Comparison of ENCODE assay signal across 9 cellular contexts in the genomic region with DNA sequence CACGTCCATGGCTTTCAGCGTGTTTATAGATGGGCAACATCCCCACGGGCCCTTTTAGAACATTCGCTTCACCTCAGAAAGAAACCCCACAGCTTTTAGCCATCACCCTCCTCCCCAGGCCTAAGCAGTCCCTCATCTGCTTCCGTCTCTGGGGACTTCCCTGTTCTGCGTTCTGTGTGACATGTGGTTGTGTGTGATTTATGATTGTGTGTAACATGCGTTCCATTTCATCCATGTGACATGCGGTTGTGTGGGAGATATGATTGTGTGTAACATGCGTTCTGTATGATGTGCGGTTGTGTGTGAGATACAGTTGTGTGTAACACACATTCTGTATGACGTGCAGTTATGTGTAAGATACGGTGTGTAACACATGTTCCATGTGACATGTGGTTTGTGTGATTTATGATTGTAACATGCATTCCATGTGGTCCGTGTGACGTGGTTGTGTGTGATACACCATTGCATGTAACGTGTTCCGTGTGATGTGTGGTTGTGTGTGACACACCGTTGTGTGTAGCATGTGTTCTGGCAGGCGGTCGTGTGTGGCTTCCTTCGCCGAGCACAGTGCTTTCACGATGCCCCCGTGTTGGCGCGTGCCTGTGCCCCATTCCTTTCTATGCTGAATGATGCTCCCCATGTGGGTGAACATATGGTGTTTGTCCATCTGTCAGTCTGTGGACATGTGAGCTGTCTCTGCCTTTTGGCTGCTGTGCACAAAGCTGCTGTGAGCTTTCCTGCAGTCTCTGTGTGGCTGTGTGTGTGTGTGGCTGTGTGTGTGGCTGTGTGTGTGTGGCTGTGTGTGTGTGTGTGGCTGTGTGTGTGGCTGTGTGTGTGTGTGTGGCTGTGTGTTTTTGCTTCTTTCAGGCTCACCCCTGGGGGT. TPM values are rescaled to one million over a fixed set of nuclear protein-coding genes. Genes with fewer than 3 reads are reported as not detected.
DNase-seq lines count a peak whose midpoint lies in the region; ATAC-seq and TF ChIP-seq lines count a peak whose summit lies in the region.
"Had no signal": no experiment of that assay in that cellular context is flagged by ENCODE, and none has a peak within 500 bp of the region (broad histone marks: within the 10 kb centered on the region; RNA-seq: fewer than 3 reads in every experiment).

No MANE protein-coding gene starts in this region.

- no peaks in the 10 kb centered on the region for H3K36me3 Mint-ChIP-seq in brain
- no peaks in the 10 kb centered on the region for H3K36me3 Mint-ChIP-seq in progenitor cell of endocrine pancreas (ENCODE audit: insufficient read depth)
- H3K36me3 Mint-ChIP-seq in endodermal cell (ENCODE audit: low read depth): no peaks in the 10 kb centered on the region

- peaks cover 18% of the 10 kb centered on the region for H3K4me1 ChIP-seq in mammary epithelial cell (ENCODE audit: insufficient read depth, low read length)
- peaks cover 21% of the 10 kb centered on the region for H3K4me1 ChIP-seq in effector memory CD4-positive, alpha-beta T cell (ENCODE audit: control insufficient read depth, insufficient read depth, low read length, poor library complexity, severe bottlenecking)
- peaks cover 11% of the 10 kb centered on the region for H3K4me1 ChIP-seq in endodermal cell (ENCODE audit: control insufficient read depth, insufficient read depth, low read length)

- no peak overlapping the region for H3K9ac ChIP-seq in mammary epithelial cell (ENCODE audit: insufficient read depth, low read length)
- H3K9ac ChIP-seq in endodermal cell (ENCODE audit: extremely low read depth, low read length, poor library complexity, severe bottlenecking): no peak overlapping the region

- WGBS in mammary epithelial cell (ENCODE audit: low coverage, missing lambda C conversion rate): 95% methylated on average over 25 of the region's 25 CpGs
- 93 to 95% methylated on average over 16 to 25 of the region's 25 CpGs for WGBS in endodermal cell (ENCODE audit: insufficient coverage in 1 of 2, insufficient read length in 1 of 2), 2 experiments

- CTCF ChIA-PET in mammary epithelial cell (lab: Charles Lee; ENCODE audit: low non-redundant PET): no interaction called here

- H3K27ac ChIP-seq in mammary epithelial cell (ENCODE audit: insufficient read depth, low read depth, low read length): no peak overlapping the region
- H3K27ac ChIP-seq in effector memory CD4-positive, alpha-beta T cell (ENCODE audit: insufficient read depth, low read length, poor library complexity, severe bottlenecking): no peak overlapping the region
- no peak overlapping the region for H3K27ac ChIP-seq in endodermal cell (ENCODE audit: low read depth, low read length)

- dilution Hi-C loops in mammary epithelial cell (cut with HindIII; ENCODE audit: low sequenced_read_pairs): no loop called here

- H3K4me3 Mint-ChIP-seq in brain (peak overlapping the region; percentile 21 to 63 (median 46)), progenitor cell of endocrine pancreas (ENCODE audit: low read depth) (no peak overlapping the region), endodermal cell (no peak overlapping the region)

- DNase-seq in NAMALWA (ENCODE audit: low spot score) (peak; percentile 87), progenitor cell of endocrine pancreas (ENCODE audit: low spot score, unreplicated experiment) (no peak), mammary epithelial cell (no peak), HPDE6-E6E7 (ENCODE audit: extremely low spot score) (no peak), endodermal cell (no peak)
- no peak for DNase-seq in effector memory CD4-positive, alpha-beta T cell

- H3K9me3 Mint-ChIP-seq in brain: no peaks in the 10 kb centered on the region
- H3K9me3 Mint-ChIP-seq in progenitor cell of endocrine pancreas (ENCODE audit: low read depth): no peaks in the 10 kb centered on the region
- no peaks in the 10 kb centered on the region for H3K9me3 Mint-ChIP-seq in endodermal cell

- no peaks in the 10 kb centered on the region for H3K27me3 ChIP-seq in mammary epithelial cell (ENCODE audit: insufficient read depth, low read length)
- no peaks in the 10 kb centered on the region for H3K27me3 ChIP-seq in effector memory CD4-positive, alpha-beta T cell (replicated peaks; ENCODE audit: control insufficient read depth, insufficient read depth, low read length, poor library complexity, severe bottlenecking)
- H3K27me3 ChIP-seq in endodermal cell (ENCODE audit: control insufficient read depth, insufficient read depth, low read length, poor library complexity, severe bottlenecking): no peaks in the 10 kb centered on the region

- no peaks in the 10 kb centered on the region for H4K20me1 ChIP-seq in mammary epithelial cell (ENCODE audit: insufficient read depth, low read length)

- no peak overlapping the region for H2AFZ ChIP-seq in mammary epithelial cell (ENCODE audit: low read depth, low read length)

- peak; percentile 34 for ATAC-seq in GM18519 (IDR thresholded peaks at IDR 0.05; ENCODE audit: low FRiP score, unreplicated experiment)
- ATAC-seq: left lobe of liver had no signal

- no TSS peak for BruUV-seq in mammary epithelial cell (replicated peaks; lab: Mats Ljungman, UMichigan)

- no peaks in the 10 kb centered on the region for H3K27me3 Mint-ChIP-seq in brain
- H3K27me3 Mint-ChIP-seq in progenitor cell of endocrine pancreas: no peaks in the 10 kb centered on the region
- no peaks in the 10 kb centered on the region for H3K27me3 Mint-ChIP-seq in endodermal cell (ENCODE audit: insufficient read depth)

- TF ChIP-seq CTCF in brain (conservative IDR thresholded peaks at IDR 0.05) (no peak), progenitor cell of endocrine pancreas (IDR thresholded peaks at IDR 0.05; ENCODE audit: unreplicated experiment) (no peak), mammary epithelial cell (conservative IDR thresholded peaks at IDR 0.05 in 1 of 2, IDR thresholded peaks at IDR 0.05 in 1 of 2; ENCODE audit: extremely low read depth in 1 of 2, insufficient read depth in 1 of 2, low read depth in 1 of 2, low read length in 2 of 2) (no peak), endodermal cell (conservative IDR thresholded peaks at IDR 0.05) (no peak)

- in situ Hi-C loops in mammary epithelial cell (cut with MboI; ENCODE audit: low sequenced_read_pairs in 2 of 2): no loop called here

- H3K27ac Mint-ChIP-seq in brain (peak overlapping the region in 3 of 5 experiments; percentile 89 to 95 (median 93)), progenitor cell of endocrine pancreas (peak overlapping the region; percentile 82), endodermal cell (no peak overlapping the region)

- H3K4me2 ChIP-seq in mammary epithelial cell (ENCODE audit: insufficient read depth, low read depth, low read length): no peak overlapping the region

- no peaks in the 10 kb centered on the region for H3K79me2 ChIP-seq in mammary epithelial cell (ENCODE audit: insufficient read depth, low read length)

- H3K4me3 ChIP-seq in mammary epithelial cell (replicated peaks in 1 of 3; ENCODE audit: insufficient read depth in 1 of 3, low read depth in 2 of 3, low read length in 3 of 3) (no peak overlapping the region), endodermal cell (ENCODE audit: low read length) (no peak overlapping the region)
- no peak overlapping the region for H3K4me3 ChIP-seq in effector memory CD4-positive, alpha-beta T cell (ENCODE audit: insufficient read depth, low read depth, low read length, poor library complexity, severe bottlenecking)

- H3K9me3 ChIP-seq in mammary epithelial cell (replicated peaks; ENCODE audit: insufficient read depth, low read length): no peaks in the 10 kb centered on the region
- H3K9me3 ChIP-seq in effector memory CD4-positive, alpha-beta T cell (ENCODE audit: control insufficient read depth, low read length): no peaks in the 10 kb centered on the region
- no peaks in the 10 kb centered on the region for H3K9me3 ChIP-seq in endodermal cell (ENCODE audit: control insufficient read depth, low read length)

- H3K36me3 ChIP-seq in mammary epithelial cell (ENCODE audit: insufficient read depth, low read length): no peaks in the 10 kb centered on the region
- H3K36me3 ChIP-seq in effector memory CD4-positive, alpha-beta T cell (ENCODE audit: control insufficient read depth, insufficient read depth, low read length): no peaks in the 10 kb centered on the region
- H3K36me3 ChIP-seq in endodermal cell (ENCODE audit: control insufficient read depth, insufficient read depth, low read length): no peaks in the 10 kb centered on the region

- H3K4me1 Mint-ChIP-seq in brain (peaks cover 53% of the 10 kb centered on the region), progenitor cell of endocrine pancreas (ENCODE audit: low read depth) (peaks cover 17% of the 10 kb centered on the region), endodermal cell (peaks cover 11% of the 10 kb centered on the region)

- intact Hi-C loops in mammary epithelial cell (cut with micrococcal nuclease): no loop called here

RNA-seq across cellular contexts. Expression of gene PWWP2B, which starts 26.2 kb away (rescaled TPM):
- polyA plus RNA-seq in brain (ENCODE audit: insufficient read depth, low read depth, low replicate concordance): 16.0 TPM
- 23.2 and 24.3 TPM in 2 replicates for total RNA-seq in progenitor cell of endocrine pancreas
- total RNA-seq in mammary epithelial cell: 10 to 100 TPM; 10.7 to 12.3 TPM
- 4.3 TPM for polyA plus RNA-seq in mammary epithelial cell
- polyA minus RNA-seq in mammary epithelial cell: 2.8 TPM
- total RNA-seq in endodermal cell: 10 to 100 TPM; 11.4 to 13.9 TPM
- polyA plus RNA-seq in endodermal cell (2013, experiment 1 of 2): 7.5 TPM
- polyA plus RNA-seq in endodermal cell (2013, experiment 2 of 2): 6.7 TPM

Comparison
In these comparisons a context has a peak if more than half of its experiments do, and no peak if none do; other contexts are left out.
1. H3K4me3 Mint-ChIP-seq: peak in brain (5 of 5); none in progenitor cell of endocrine pancreas (single experiment) and endodermal cell (single experiment).